13 cellular contexts compared by ENCODE assay signal in the genomic region with DNA sequence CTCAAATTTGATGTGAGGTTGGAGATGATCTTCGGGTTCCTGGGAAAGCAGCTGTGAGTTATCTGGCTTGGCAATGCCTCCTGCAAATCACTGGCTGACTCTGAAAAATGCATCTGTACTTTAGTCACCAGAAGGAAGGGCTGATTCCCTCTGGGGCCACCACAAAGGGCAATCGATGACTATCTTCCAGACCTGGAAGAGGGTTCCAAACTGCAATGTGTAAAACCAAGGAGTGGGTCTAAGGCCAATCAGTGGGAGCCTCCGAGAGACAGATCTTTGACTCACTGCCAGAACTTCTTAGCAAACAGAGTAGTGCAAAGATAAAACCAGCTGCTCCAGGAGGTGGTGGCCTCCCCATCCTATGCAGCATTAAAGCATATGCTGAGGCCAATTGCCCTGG. TPM values are rescaled to one million over a fixed set of nuclear protein-coding genes. Genes with fewer than 3 reads are reported as not detected.
DNase-seq lines count a peak whose midpoint lies in the region; ATAC-seq and TF ChIP-seq lines count a peak whose summit lies in the region.
"Had no signal": no experiment of that assay in that cellular context is flagged by ENCODE, and none has a peak within 500 bp of the region (broad histone marks: within the 10 kb centered on the region; RNA-seq: fewer than 3 reads in every experiment).

No MANE protein-coding gene starts in this region.

- intact Hi-C loops in left colon (cut with DNase I, micrococcal nuclease): no loop called here
- intact Hi-C loops in activated CD4-positive, alpha-beta T cell treated with anti-CD3 and anti-CD28 coated beads for 36 hours (cut with DNase I, micrococcal nuclease): no loop called here

- POLR2A ChIA-PET in activated CD4-positive, alpha-beta T cell treated with anti-CD3 and anti-CD28 coated beads for 36 hours (lab: Charles Lee): no interaction called here

- DNase-seq in EH (ENCODE audit: low read depth) (peak; percentile 33), KBM-7 (peak; percentile 41), left colon (no peak), AML-193 (lab: John Stamatoyannopoulos, UW) (no peak), RPMI8226 (no peak)
- no peak for DNase-seq in activated naive CD8-positive, alpha-beta T cell treated with anti-CD3 and anti-CD28 coated beads, Interleukin-2, amount 50 U/mL, for 24 hours
- no peak for DNase-seq in activated CD4-positive, alpha-beta T cell treated with anti-CD3 and anti-CD28 coated beads for 36 hours
- DNase-seq: CD4-positive, alpha-beta T cell; lower lobe of right lung; Peyer's patch had no signal

- H3K36me3 Mint-ChIP-seq in activated naive CD8-positive, alpha-beta T cell treated with anti-CD3 and anti-CD28 coated beads, Interleukin-2, amount 50 U/mL, for 24 hours (ENCODE audit: low read depth): no peaks in the 10 kb centered on the region
- no peaks in the 10 kb centered on the region for H3K36me3 Mint-ChIP-seq in activated CD4-positive, alpha-beta T cell treated with anti-CD3 and anti-CD28 coated beads for 36 hours (ENCODE audit: low read depth)

- H3K27ac Mint-ChIP-seq in activated naive CD8-positive, alpha-beta T cell treated with anti-CD3 and anti-CD28 coated beads, Interleukin-2, amount 50 U/mL, for 24 hours: no peak overlapping the region
- no peak overlapping the region for H3K27ac Mint-ChIP-seq in activated CD4-positive, alpha-beta T cell treated with anti-CD3 and anti-CD28 coated beads for 36 hours
- H3K27ac Mint-ChIP-seq: CD4-positive, alpha-beta T cell; T-helper 2 cell treated with Interferon-gamma antibody and Interleukin-4, amounts not matched to agents 5 μg/mL and 100 μg/mL, for 36 hours had no signal

- in situ Hi-C loops in KBM-7 (cut with MboI; ENCODE audit: low pct_unique_long_range_greater_than_20kb, low sequenced_read_pairs): no loop called here

- ATAC-seq in left colon: peak; percentile 24
- no peak for ATAC-seq in activated naive CD8-positive, alpha-beta T cell treated with anti-CD3 and anti-CD28 coated beads, Interleukin-2, amount 50 U/mL, for 24 hours
- ATAC-seq in activated CD4-positive, alpha-beta T cell treated with anti-CD3 and anti-CD28 coated beads for 36 hours: no peak
- ATAC-seq: lower lobe of right lung had no signal

- H3K27me3 Mint-ChIP-seq in activated naive CD8-positive, alpha-beta T cell treated with anti-CD3 and anti-CD28 coated beads, Interleukin-2, amount 50 U/mL, for 24 hours: peaks cover 13% of the 10 kb centered on the region
- H3K27me3 Mint-ChIP-seq in activated CD4-positive, alpha-beta T cell treated with anti-CD3 and anti-CD28 coated beads for 36 hours: peaks cover 13% of the 10 kb centered on the region

- CTCF ChIA-PET in activated CD4-positive, alpha-beta T cell treated with anti-CD3 and anti-CD28 coated beads for 36 hours (lab: Charles Lee): no interaction called here

- H3K4me1 Mint-ChIP-seq in activated naive CD8-positive, alpha-beta T cell treated with anti-CD3 and anti-CD28 coated beads, Interleukin-2, amount 50 U/mL, for 24 hours: peaks cover 2% of the 10 kb centered on the region
- no peaks in the 10 kb centered on the region for H3K4me1 Mint-ChIP-seq in activated CD4-positive, alpha-beta T cell treated with anti-CD3 and anti-CD28 coated beads for 36 hours

- H3K4me3 Mint-ChIP-seq in activated naive CD8-positive, alpha-beta T cell treated with anti-CD3 and anti-CD28 coated beads, Interleukin-2, amount 50 U/mL, for 24 hours: no peak overlapping the region
- no peak overlapping the region for H3K4me3 Mint-ChIP-seq in activated CD4-positive, alpha-beta T cell treated with anti-CD3 and anti-CD28 coated beads for 36 hours
- H3K4me3 Mint-ChIP-seq: CD4-positive, alpha-beta T cell; T-helper 2 cell treated with Interferon-gamma antibody and Interleukin-4, amounts not matched to agents 5 μg/mL and 100 μg/mL, for 36 hours had no signal

- H3K9me3 Mint-ChIP-seq in activated naive CD8-positive, alpha-beta T cell treated with anti-CD3 and anti-CD28 coated beads, Interleukin-2, amount 50 U/mL, for 24 hours: no peaks in the 10 kb centered on the region
- no peaks in the 10 kb centered on the region for H3K9me3 Mint-ChIP-seq in activated CD4-positive, alpha-beta T cell treated with anti-CD3 and anti-CD28 coated beads for 36 hours (ENCODE audit: low read depth)
- H3K9me3 Mint-ChIP-seq: CD4-positive, alpha-beta T cell; T-helper 2 cell treated with Interferon-gamma antibody and Interleukin-4, amounts not matched to agents 5 μg/mL and 100 μg/mL, for 36 hours had no signal

- peak overlapping the region; percentile 12; the same call in 1 of the 2 replicates for H3K27ac ChIP-seq in VCaP
- H3K27ac ChIP-seq: lower lobe of right lung, Peyer's patch, suprapubic skin had no signal

- TF ChIP-seq CTCF in VCaP (conservative IDR thresholded peaks at IDR 0.05): no peak

RNA-seq across cellular contexts. Expression of a gene that starts 29.1 kb away (rescaled TPM):
- total RNA-seq in left colon: 100 to 1,000 TPM; 110 to 124 TPM
- total RNA-seq in activated CD4-positive, alpha-beta T cell treated with anti-CD3 and anti-CD28 coated beads for 36 hours: 10 to 100 TPM; 38.2 to 43.9 TPM

Comparison
In these comparisons a context has a peak if more than half of its experiments do, and no peak if none do; other contexts are left out.
1. DNase-seq: peak in EH (single experiment) and KBM-7 (single experiment); none in left colon (0 of 2), activated naive CD8-positive, alpha-beta T cell treated with anti-CD3 and anti-CD28 coated beads, Interleukin-2, amount 50 U/mL, for 24 hours (single experiment), activated CD4-positive, alpha-beta T cell treated with anti-CD3 and anti-CD28 coated beads for 36 hours (single experiment), AML-193 (0 of 2) and RPMI8226 (single experiment).